In the genomic region with DNA sequence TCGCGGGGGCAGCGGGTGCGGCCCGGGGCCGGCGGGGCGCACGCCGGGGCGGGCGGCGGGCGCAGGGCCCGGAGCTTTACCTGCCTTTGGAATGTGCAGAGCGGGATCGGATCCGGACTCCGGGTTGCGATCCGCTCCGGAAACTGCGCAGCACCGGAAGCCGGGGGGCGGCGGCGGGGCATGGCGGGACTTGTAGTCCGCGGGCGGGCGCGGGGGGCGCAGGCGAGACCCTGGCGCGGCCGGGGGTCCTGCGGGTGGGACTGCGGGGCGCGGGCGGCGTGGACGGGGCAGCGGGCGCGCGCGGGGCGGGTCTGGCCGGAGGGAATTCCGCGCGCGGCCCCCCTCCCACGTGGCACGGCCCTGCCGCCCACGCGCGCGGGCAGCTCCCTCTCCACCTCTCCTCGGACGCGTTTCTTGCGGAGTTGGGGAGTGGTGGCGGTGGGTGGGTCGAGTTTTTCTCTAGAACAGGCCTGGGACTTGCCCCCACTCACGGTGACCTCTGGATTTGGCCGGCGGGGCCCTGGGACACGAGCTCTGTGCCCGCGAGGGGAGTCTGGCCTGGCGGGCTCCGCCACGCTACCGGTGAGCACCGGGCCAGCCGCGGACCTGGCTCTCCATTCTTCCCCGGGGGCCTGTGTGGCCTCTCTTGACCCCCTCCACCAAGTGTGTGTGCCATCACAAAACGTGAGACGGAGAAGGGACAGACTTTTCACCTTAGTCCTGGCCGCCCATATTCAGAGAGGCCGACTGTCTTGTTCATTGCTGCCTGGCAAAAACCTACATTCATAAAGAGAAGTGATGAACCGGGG, we compare ENCODE assay signal across 1 cellular context.
TF ChIP-seq lines count a peak whose summit lies in the region.

A gene with protein sequence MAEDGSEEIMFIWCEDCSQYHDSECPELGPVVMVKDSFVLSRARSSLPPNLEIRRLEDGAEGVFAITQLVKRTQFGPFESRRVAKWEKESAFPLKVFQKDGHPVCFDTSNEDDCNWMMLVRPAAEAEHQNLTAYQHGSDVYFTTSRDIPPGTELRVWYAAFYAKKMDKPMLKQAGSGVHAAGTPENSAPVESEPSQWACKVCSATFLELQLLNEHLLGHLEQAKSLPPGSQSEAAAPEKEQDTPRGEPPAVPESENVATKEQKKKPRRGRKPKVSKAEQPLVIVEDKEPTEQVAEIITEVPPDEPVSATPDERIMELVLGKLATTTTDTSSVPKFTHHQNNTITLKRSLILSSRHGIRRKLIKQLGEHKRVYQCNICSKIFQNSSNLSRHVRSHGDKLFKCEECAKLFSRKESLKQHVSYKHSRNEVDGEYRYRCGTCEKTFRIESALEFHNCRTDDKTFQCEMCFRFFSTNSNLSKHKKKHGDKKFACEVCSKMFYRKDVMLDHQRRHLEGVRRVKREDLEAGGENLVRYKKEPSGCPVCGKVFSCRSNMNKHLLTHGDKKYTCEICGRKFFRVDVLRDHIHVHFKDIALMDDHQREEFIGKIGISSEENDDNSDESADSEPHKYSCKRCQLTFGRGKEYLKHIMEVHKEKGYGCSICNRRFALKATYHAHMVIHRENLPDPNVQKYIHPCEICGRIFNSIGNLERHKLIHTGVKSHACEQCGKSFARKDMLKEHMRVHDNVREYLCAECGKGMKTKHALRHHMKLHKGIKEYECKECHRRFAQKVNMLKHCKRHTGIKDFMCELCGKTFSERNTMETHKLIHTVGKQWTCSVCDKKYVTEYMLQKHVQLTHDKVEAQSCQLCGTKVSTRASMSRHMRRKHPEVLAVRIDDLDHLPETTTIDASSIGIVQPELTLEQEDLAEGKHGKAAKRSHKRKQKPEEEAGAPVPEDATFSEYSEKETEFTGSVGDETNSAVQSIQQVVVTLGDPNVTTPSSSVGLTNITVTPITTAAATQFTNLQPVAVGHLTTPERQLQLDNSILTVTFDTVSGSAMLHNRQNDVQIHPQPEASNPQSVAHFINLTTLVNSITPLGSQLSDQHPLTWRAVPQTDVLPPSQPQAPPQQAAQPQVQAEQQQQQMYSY (minus strand): TSS at position 155 of the 809 bp plus-strand sequence. CDS start 18,981 bp downstream, outside the sequence.

TF ChIP-seq in Ishikawa, 13 proteins besides CTCF, POLR2A, EP300 and RAD21 (continued from another document):
- TF ChIP-seq, protein P1, sequence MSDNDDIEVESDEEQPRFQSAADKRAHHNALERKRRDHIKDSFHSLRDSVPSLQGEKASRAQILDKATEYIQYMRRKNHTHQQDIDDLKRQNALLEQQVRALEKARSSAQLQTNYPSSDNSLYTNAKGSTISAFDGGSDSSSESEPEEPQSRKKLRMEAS (IDR thresholded peaks at IDR 0.05) = peak; percentile 78
